16 cellular contexts compared by ENCODE assay signal in the genomic region with DNA sequence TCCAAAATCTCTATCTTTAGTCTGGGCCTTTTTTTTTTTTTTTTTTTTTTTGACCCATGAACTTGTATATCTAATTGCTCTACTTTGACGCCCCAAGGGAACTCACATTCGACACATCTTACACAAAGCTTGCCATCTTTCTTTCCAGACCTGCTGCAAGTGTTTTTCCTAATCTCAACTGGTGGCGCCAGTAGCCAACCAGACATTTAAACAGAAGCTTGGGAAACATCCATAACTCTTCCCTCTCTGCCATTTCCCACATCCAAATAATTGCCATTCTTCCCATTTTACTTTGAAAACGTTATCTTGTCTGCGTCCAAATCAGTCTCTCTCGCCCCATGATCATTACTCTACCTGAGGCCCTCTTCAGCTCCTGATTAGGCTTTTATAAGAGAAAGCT.
DNase-seq lines count a peak whose midpoint lies in the region; ATAC-seq, FAIRE-seq and TF ChIP-seq lines count a peak whose summit lies in the region.
"Had no signal": no experiment of that assay in that cellular context is flagged by ENCODE, and none has a peak within 500 bp of the region (broad histone marks: within the 10 kb centered on the region; RNA-seq: fewer than 3 reads in every experiment).

No MANE protein-coding gene starts in this region.

- H4K8ac ChIP-seq in mesendoderm (ENCODE audit: low read depth, low read length), result no peak overlapping the region

- 0 out of 2 replicates have a peak, but pooled peaks cover 7% of the 10 kb centered on the region for H3F3A ChIP-seq in GM23338 (replicated peaks; ENCODE audit: low read depth)

- no peak overlapping the region for H3K4ac ChIP-seq in mesendoderm (ENCODE audit: low read depth, low read length)

- H3K27ac ChIP-seq in GM23338 (ENCODE audit: low read depth), result no peak overlapping the region
- no peak overlapping the region for H3K27ac ChIP-seq in mesendoderm (ENCODE audit: low read depth, low read length)
- H3K27ac ChIP-seq: GM23248 had no signal

- H2BK120ac ChIP-seq in mesendoderm (ENCODE audit: low read depth, low read length), result no peak overlapping the region

- H3K4me2 ChIP-seq in GM23338 (peak overlapping the region; percentile 37; the same call in 1 of the 2 replicates), mesendoderm (ENCODE audit: low read length) (no peak overlapping the region)
- H3K4me2 ChIP-seq: A549 had no signal

- H4K5ac ChIP-seq in mesendoderm (ENCODE audit: low read length), result no peak overlapping the region

- H3K18ac ChIP-seq in mesendoderm (ENCODE audit: low read length), result no peak overlapping the region

- H2AFZ ChIP-seq in GM23338, result no peak overlapping the region
- H2AFZ ChIP-seq: GM23248 had no signal

- H3K27ac Mint-ChIP-seq in GM23338, result no peak overlapping the region
- H3K27ac Mint-ChIP-seq: CD14-positive monocyte; CD8-positive, alpha-beta T cell; H9 had no signal

- H3K56ac ChIP-seq in mesendoderm (ENCODE audit: low read length), result no peak overlapping the region

- H3K36me3 Mint-ChIP-seq in GM23338 (ENCODE audit: low read depth), result no peaks in the 10 kb centered on the region
- H3K36me3 Mint-ChIP-seq: CD14-positive monocyte; CD8-positive, alpha-beta T cell had no signal

- no peak for FAIRE-seq in D721Med (lab: Jason Lieb, UNC)
- FAIRE-seq: A549, HepG2, HTR-8/SVneo had no signal

- H3K36me3 ChIP-seq in GM23338 (ENCODE audit: insufficient read depth) (no peaks in the 10 kb centered on the region), mesendoderm (ENCODE audit: control insufficient read depth, insufficient read depth, low read length) (no peaks in the 10 kb centered on the region)

- H3K9me2 ChIP-seq in GM23338 (ENCODE audit: insufficient read depth), result no peaks in the 10 kb centered on the region

- no peak overlapping the region for H2BK5ac ChIP-seq in mesendoderm (ENCODE audit: low read length)

- H3K79me2 ChIP-seq in GM23338 (replicated peaks; ENCODE audit: insufficient read depth) (no peaks in the 10 kb centered on the region), mesendoderm (ENCODE audit: control insufficient read depth, insufficient read depth, low read length) (no peaks in the 10 kb centered on the region)

- peak; percentile 6 for TF ChIP-seq CTCF in D721Med (IDR thresholded peaks at IDR 0.05; ENCODE audit: insufficient read depth, missing control alignments)
- TF ChIP-seq CTCF in GM23338 (conservative IDR thresholded peaks at IDR 0.05; ENCODE audit: low read depth in 2 of 2), result peak in 1 of 2 experiments; percentile 51; a peak in 2 of 4 replicates

- no peaks in the 10 kb centered on the region for H3K9me3 Mint-ChIP-seq in GM23338
- H3K9me3 Mint-ChIP-seq: CD8-positive, alpha-beta T cell; H9 had no signal

- H3K9ac ChIP-seq in mesendoderm (ENCODE audit: low read length), result no peak overlapping the region
- H3K9ac ChIP-seq: GM23248 had no signal

- no peak overlapping the region for H3K23ac ChIP-seq in mesendoderm (ENCODE audit: low read length)

- no peaks in the 10 kb centered on the region for H4K20me1 ChIP-seq in GM23338 (replicated peaks; ENCODE audit: insufficient read depth)

- no peaks in the 10 kb centered on the region for H3K79me1 ChIP-seq in mesendoderm (ENCODE audit: low read length)

- peaks cover 37% of the 10 kb centered on the region for H3K27me3 Mint-ChIP-seq in GM23338 (ENCODE audit: insufficient read depth, low read depth, poor library complexity)

- DNase-seq in D721Med (ENCODE audit: insufficient read length, low spot score), result no peak
- DNase-seq in GM23338 (ENCODE audit: low spot score), result no peak
- peak; percentile 40 for DNase-seq in amniotic epithelial cell (ENCODE audit: low read depth)
- no peak for DNase-seq in mesendoderm
- no peak for DNase-seq in activated CD8-positive, alpha-beta memory T cell treated with anti-CD3 and anti-CD28 coated beads, Interleukin-2, amount 50 U/mL, for 48 hours
- DNase-seq in activated effector memory CD4-positive, alpha-beta T cell treated with Interleukin-2 at 50 U/mL for 16 hours, result no peak
- DNase-seq in kidney tubule cell (ENCODE audit: low spot score), result no peak
- DNase-seq: CD8-positive, alpha-beta T cell; COR-L47; DMS53; GM23248; H9 had no signal

- no peak overlapping the region for H3K4me3 Mint-ChIP-seq in GM23338
- H3K4me3 Mint-ChIP-seq: CD14-positive monocyte; CD8-positive, alpha-beta T cell had no signal

- peak overlapping the region; percentile 59 for H2BK15ac ChIP-seq in mesendoderm (replicated peaks; ENCODE audit: low read depth)

- WGBS in mesendoderm (ENCODE audit: extremely low coverage, insufficient coverage, low lambda C conversion rate), result no CpG with 5 or more reads among the region's 6 CpGs

- H2AK5ac ChIP-seq in mesendoderm (ENCODE audit: low read length), result no peak overlapping the region

- no peak for ATAC-seq in GM23338
- ATAC-seq: CD8-positive, alpha-beta T cell had no signal

- H3K4me1 Mint-ChIP-seq in GM23338, result peaks cover 62% of the 10 kb centered on the region
- H3K4me1 Mint-ChIP-seq: CD14-positive monocyte had no signal

- H3K4me1 ChIP-seq in GM23338 (ENCODE audit: insufficient read depth) (peaks cover 79% of the 10 kb centered on the region), mesendoderm (ENCODE audit: control insufficient read depth, low read depth, low read length) (peaks cover 6% of the 10 kb centered on the region)

- H3K27me3 ChIP-seq in GM23338 (ENCODE audit: insufficient read depth) (peaks cover 80% of the 10 kb centered on the region), mesendoderm (ENCODE audit: insufficient read depth, low read length, poor library complexity) (no peaks in the 10 kb centered on the region)

- H3K4me3 ChIP-seq in GM23338 (no peak overlapping the region), mesendoderm (ENCODE audit: low read length) (no peak overlapping the region)
- H3K4me3 ChIP-seq: A549, GM23248 had no signal

TF ChIP-seq in GM23338, 12 proteins besides CTCF, POLR2A, EP300 and RAD21 (continues in another document):
- TF ChIP-seq EZH2 (IDR thresholded peaks at IDR 0.05; ENCODE audit: low read depth, unreplicated experiment) (no peak), ZNF462 (CRISPR knock-in tag; IDR thresholded peaks at IDR 0.05) (no peak), ZNF331 (CRISPR knock-in tag; IDR thresholded peaks at IDR 0.05; ENCODE audit: low read depth) (no peak)
